10 cellular contexts compared by ENCODE assay signal in the genomic region with DNA sequence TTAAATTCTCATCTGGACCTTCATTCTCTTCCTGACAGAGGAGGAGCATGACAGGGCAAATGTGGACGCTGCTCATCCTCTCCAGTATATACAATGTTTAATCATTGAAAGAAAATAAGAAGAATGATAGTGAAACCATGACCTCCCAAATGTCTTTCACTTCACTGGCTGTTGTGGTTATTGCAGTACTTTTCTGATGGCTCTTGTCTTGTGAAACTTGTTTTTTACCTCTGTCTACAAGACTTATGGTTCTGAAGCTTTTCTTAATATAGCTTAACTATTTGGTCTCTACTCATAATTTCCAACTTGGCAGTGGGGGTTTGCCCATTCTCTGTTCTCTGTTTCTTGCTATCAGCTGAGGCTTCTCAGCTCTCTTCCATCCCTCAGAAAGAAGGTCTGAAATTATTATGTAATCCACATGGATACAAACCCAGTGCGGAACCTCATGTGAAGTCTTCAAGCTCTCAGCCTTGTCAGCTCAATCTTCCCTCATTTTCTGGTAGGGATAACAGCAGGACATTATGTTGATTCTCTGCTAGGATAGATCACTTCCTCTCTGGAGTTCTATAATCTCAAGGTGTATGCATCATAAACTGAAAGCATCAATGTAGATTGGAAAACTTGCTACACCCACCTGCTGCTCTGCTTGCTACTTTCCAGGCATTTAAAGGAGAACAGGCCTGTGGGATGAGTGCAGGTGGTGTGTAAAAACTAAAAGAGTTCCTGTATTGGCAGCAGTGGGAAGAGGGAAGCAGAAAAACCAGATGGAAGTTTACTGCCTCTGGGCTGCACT.
A peak's percentile ranks its signal among the peaks of the same experiment; 100 is the strongest.
DNase-seq lines count a peak whose midpoint lies in the region; ATAC-seq, FAIRE-seq and TF ChIP-seq lines count a peak whose summit lies in the region.
"Had no signal": no experiment of that assay in that cellular context is flagged by ENCODE, and none has a peak within 500 bp of the region (broad histone marks: within the 10 kb centered on the region; RNA-seq: fewer than 3 reads in every experiment).

No MANE protein-coding gene starts in this region.

- peak; percentile 54 for FAIRE-seq in GM12891 (lab: Jason Lieb, UNC)
- FAIRE-seq: endothelial cell of umbilical vein had no signal

- no peaks in the 10 kb centered on the region for H3K4me1 ChIP-seq in breast epithelium

- no peak for TF ChIP-seq CTCF in breast epithelium (IDR thresholded peaks at IDR 0.05)

- no peaks in the 10 kb centered on the region for H3K36me3 ChIP-seq in breast epithelium

- DNase-seq in GM12891 (ENCODE audit: insufficient read length, low spot score) (peak; percentile 1), SW480 (ENCODE audit: low spot score) (no peak), erythroblast (lab: John Stamatoyannopoulos, UW) (no peak), breast epithelium (ENCODE audit: low spot score in 2 of 2) (no peak)
- DNase-seq: NCI-H1105 had no signal

- intact Hi-C loops in breast epithelium (cut with DNase I; ENCODE audit: low total_unique reads): no loop called here

- ATAC-seq in GM19395 (IDR thresholded peaks at IDR 0.05; ENCODE audit: unreplicated experiment) (peak; percentile 99), HG02798 (IDR thresholded peaks at IDR 0.05; ENCODE audit: poor library complexity, unreplicated experiment) (peak; percentile 96), HG03460 (IDR thresholded peaks at IDR 0.05; ENCODE audit: unreplicated experiment) (peak; percentile 98), esophagus mucosa (no peak)

- no peaks in the 10 kb centered on the region for H3K27me3 ChIP-seq in breast epithelium

- no peaks in the 10 kb centered on the region for H3K9me3 ChIP-seq in breast epithelium

- TF ChIP-seq POLR2A in GM12891 (IDR thresholded peaks at IDR 0.05; ENCODE audit: low read depth, low read length) (no peak), erythroblast (IDR thresholded peaks at IDR 0.05; ENCODE audit: low read length) (no peak), breast epithelium (IDR thresholded peaks at IDR 0.05) (no peak)

- no peak overlapping the region for H3K4me3 ChIP-seq in breast epithelium

- no peak overlapping the region for H3K27ac ChIP-seq in breast epithelium

TF ChIP-seq in GM12891, 5 proteins besides CTCF, POLR2A, EP300 and RAD21:
- TF ChIP-seq POU2F2 (IDR thresholded peaks at IDR 0.05; ENCODE audit: low read depth, low read length) (no peak), POLR2AphosphoS5 (IDR thresholded peaks at IDR 0.05; ENCODE audit: low read depth, low read length) (no peak), PAX5 (IDR thresholded peaks at IDR 0.05; ENCODE audit: insufficient read depth, low read length, severe bottlenecking) (peak; percentile 38), TAF1 (IDR thresholded peaks at IDR 0.05; ENCODE audit: low read depth, low read length) (no peak), SPI1 (IDR thresholded peaks at IDR 0.05; ENCODE audit: low read depth, low read length) (peak; percentile 69)
